ENCODE assay signal across 11 cellular contexts in the genomic region with DNA sequence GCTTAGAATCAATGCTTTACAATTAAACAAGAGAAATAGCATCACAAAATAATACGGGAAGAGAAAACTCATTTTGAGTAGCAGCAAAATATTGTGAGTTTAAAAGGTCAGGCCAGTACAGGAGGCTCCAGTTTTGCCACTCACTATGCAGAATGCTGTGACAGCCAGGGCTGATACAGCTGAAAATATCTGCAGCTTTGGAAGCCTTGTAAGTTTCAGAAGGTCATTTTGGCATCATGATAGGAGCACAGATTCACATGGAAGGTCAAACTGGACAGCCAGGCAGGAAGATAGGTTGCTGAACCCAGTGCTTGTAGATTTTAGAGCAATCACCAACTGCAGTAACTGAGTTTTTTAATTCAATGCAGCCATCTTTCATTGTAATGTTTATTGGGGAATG. TPM values are rescaled to one million over a fixed set of nuclear protein-coding genes. Genes with fewer than 3 reads are reported as not detected.
DNase-seq lines count a peak whose midpoint lies in the region; ATAC-seq and TF ChIP-seq lines count a peak whose summit lies in the region.
"Had no signal": no experiment of that assay in that cellular context is flagged by ENCODE, and none has a peak within 500 bp of the region (broad histone marks: within the 10 kb centered on the region; RNA-seq: fewer than 3 reads in every experiment).

No MANE protein-coding gene starts in this region.

- peaks cover 57% of the 10 kb centered on the region for H3K4me1 Mint-ChIP-seq in chondrocyte (ENCODE audit: low read depth)
- H3K4me1 Mint-ChIP-seq in naive B cell = peaks cover 50 to 82% (median 66%) of the 10 kb centered on the region in 3 donors

- H3K4me3 ChIP-seq in BLaER1 (no peak overlapping the region), Karpas-422 (ENCODE audit: low read length) (peak overlapping the region; percentile 20; the same call in 1 of the 2 replicates), foreskin fibroblast (ENCODE audit: low read depth in 1 of 2, low read length in 2 of 2) (no peak overlapping the region)
- H3K4me3 ChIP-seq: SJCRH30 had no signal

- TF ChIP-seq CTCF in chondrocyte (IDR thresholded peaks at IDR 0.05) (no peak), foreskin fibroblast (IDR thresholded peaks at IDR 0.05; ENCODE audit: low read depth, low read length) (no peak)

- H4K20me1 ChIP-seq in BLaER1 = peaks cover 95% of the 10 kb centered on the region
- 0 out of 2 replicates have a peak, but pooled peaks cover 8% of the 10 kb centered on the region for H4K20me1 ChIP-seq in Karpas-422 (ENCODE audit: insufficient read depth, low read depth, low read length)

- H3K4me1 ChIP-seq in BLaER1 = peaks cover 64% of the 10 kb centered on the region
- peaks cover 89% of the 10 kb centered on the region for H3K4me1 ChIP-seq in Karpas-422 (ENCODE audit: low read length)

- H3K79me2 ChIP-seq in Karpas-422 (ENCODE audit: low read length) = peaks cover 97% of the 10 kb centered on the region

- 0 out of 2 replicates have a peak overlapping the region, but pooled peaks have one; percentile 17 for H3K9ac ChIP-seq in BLaER1
- H3K9ac ChIP-seq in Karpas-422 (ENCODE audit: low read length) = peak overlapping the region; percentile 43

- no peaks in the 10 kb centered on the region for H3K9me2 ChIP-seq in Karpas-422 (replicated peaks; ENCODE audit: insufficient read depth, low read length)

- H3K36me3 ChIP-seq in BLaER1 (no peaks in the 10 kb centered on the region), Karpas-422 (ENCODE audit: insufficient read depth, low read length) (peaks cover 3% of the 10 kb centered on the region)
- H3K36me3 ChIP-seq: SJCRH30 had no signal

- H3K27ac Mint-ChIP-seq in chondrocyte (ENCODE audit: unreplicated experiment) = peak overlapping the region; percentile 57
- H3K27ac Mint-ChIP-seq in naive B cell = peak overlapping the region; percentile 27 to 90 (median 60)

- H3K27me3 ChIP-seq in BLaER1 = no peaks in the 10 kb centered on the region
- no peaks in the 10 kb centered on the region for H3K27me3 ChIP-seq in Karpas-422 (ENCODE audit: low read length)
- H3K27me3 ChIP-seq: SJCRH30 had no signal

- H3K9me3 Mint-ChIP-seq in chondrocyte (ENCODE audit: low read depth) = no peaks in the 10 kb centered on the region
- H3K9me3 Mint-ChIP-seq in naive B cell = no peaks in the 10 kb centered on the region

- H3K36me3 Mint-ChIP-seq in chondrocyte (ENCODE audit: low read depth) = no peaks in the 10 kb centered on the region
- H3K36me3 Mint-ChIP-seq in naive B cell = no peaks in the 10 kb centered on the region

- H3K27me3 Mint-ChIP-seq in chondrocyte (ENCODE audit: low read depth) = no peaks in the 10 kb centered on the region
- no peaks in the 10 kb centered on the region for H3K27me3 Mint-ChIP-seq in naive B cell

- H3K4me3 Mint-ChIP-seq in chondrocyte (ENCODE audit: unreplicated experiment) (no peak overlapping the region), naive B cell (peak overlapping the region; percentile 28 to 80 (median 60))

- H3K4me2 ChIP-seq in BLaER1 = peak overlapping the region; percentile 55
- H3K4me2 ChIP-seq in Karpas-422 (ENCODE audit: low read depth, low read length, poor library complexity, severe bottlenecking) = peak overlapping the region; percentile 57

- DNase-seq in Karpas-422 = no peak
- DNase-seq in chondrocyte (ENCODE audit: low spot score) = no peak
- no peak for DNase-seq in naive B cell
- no peak for DNase-seq in stimulated activated CD4-positive, alpha-beta T cell treated with anti-CD3 and anti-CD28 coated beads, Interleukin-2, amount 100 ng/mL, for 48 hours
- no peak for DNase-seq in NCI-H2081 (lab: John Stamatoyannopoulos, UW)
- DNase-seq in foreskin fibroblast = no peak
- DNase-seq in NCI-H146 (lab: John Stamatoyannopoulos, UW) = no peak
- DNase-seq: Caco-2, NCI-H345, SJCRH30 had no signal

- H3K9me3 ChIP-seq in BLaER1 (no peaks in the 10 kb centered on the region), Karpas-422 (ENCODE audit: low read length) (no peaks in the 10 kb centered on the region)
- H3K9me3 ChIP-seq: Caco-2, SJCRH30 had no signal

- no peak for ATAC-seq in naive B cell (ENCODE audit: low read depth in 2 of 2)

- H2AFZ ChIP-seq in Karpas-422 (ENCODE audit: low read length) = no peak overlapping the region

- H3K27ac ChIP-seq in BLaER1 (peak overlapping the region; percentile 20; the same call in 1 of the 2 replicates), Karpas-422 (ENCODE audit: low read length) (peak overlapping the region; percentile 64)
- H3K27ac ChIP-seq: SJCRH30 had no signal

RNA-seq across cellular contexts. Expression of gene MBNL1, which starts 14.1 kb away (rescaled TPM):
- 172 and 265 TPM in 2 replicates for total RNA-seq in Karpas-422 (2014; rRNA removed; shearing (Covaris generic); ENCODE audit: low replicate concordance)
- 164 to 177 TPM (median 166 TPM) in 3 replicates for total RNA-seq in chondrocyte
- 100 to 1,000 TPM; 188 to 346 (median 260) TPM for polyA plus RNA-seq in naive B cell (ENCODE audit: low read depth in 6 of 6)
